In genomic region chr4:145731026-145731425, GRCh38 we compare ENCODE assay signal across 12 cellular contexts. TPM values are rescaled to one million over a fixed set of nuclear protein-coding genes. Genes with fewer than 3 reads are reported as not detected.
DNase-seq lines count a peak whose midpoint lies in the region; ATAC-seq and TF ChIP-seq lines count a peak whose summit lies in the region.
"Had no signal": no experiment of that assay in that cellular context is flagged by ENCODE, and none has a peak within 500 bp of the region (broad histone marks: within the 10 kb centered on the region; RNA-seq: fewer than 3 reads in every experiment).

No MANE protein-coding gene starts in this region.

- no peaks in the 10 kb centered on the region for H4K20me1 ChIP-seq in GM23338 (replicated peaks; ENCODE audit: insufficient read depth)

- peaks cover 4% of the 10 kb centered on the region; the same call in 1 of the 2 replicates for H3K9me2 ChIP-seq in GM23338 (ENCODE audit: insufficient read depth)

- no peak overlapping the region for H3K4me2 ChIP-seq in GM23338

- no peaks in the 10 kb centered on the region for H3K79me2 ChIP-seq in GM23338 (replicated peaks; ENCODE audit: insufficient read depth)

- no peaks in the 10 kb centered on the region for H3K36me3 ChIP-seq in GM23338 (ENCODE audit: insufficient read depth)
- no peaks in the 10 kb centered on the region for H3K36me3 ChIP-seq in psoas muscle (ENCODE audit: insufficient read depth in 1 of 2, low read depth in 1 of 2)
- H3K36me3 ChIP-seq in lower lobe of right lung, result no peaks in the 10 kb centered on the region

- H3K27ac ChIP-seq in GM23338 (ENCODE audit: low read depth) (no peak overlapping the region), psoas muscle (peak overlapping the region; percentile 98), lower lobe of right lung (no peak overlapping the region)

- no peaks in the 10 kb centered on the region for H3K9me3 Mint-ChIP-seq in GM23338
- H3K9me3 Mint-ChIP-seq: activated T-helper 1 cell treated with anti-CD3 and anti-CD28 coated beads, Interleukin-12 subunit alpha, Interleukin-12 subunit beta, Interleukin-2, Interleukin-4 antibody, amounts not matched to agents 30 ng/mL and 10 ng/mL and 1 ng/mL, durations not matched to agents 14 hours and 24 hours and 36 hours had no signal

- no peaks in the 10 kb centered on the region for H3K27me3 ChIP-seq in GM23338 (ENCODE audit: insufficient read depth)
- H3K27me3 ChIP-seq in psoas muscle (ENCODE audit: insufficient read depth in 3 of 3, low read length in 2 of 3), result no peaks in the 10 kb centered on the region
- H3K27me3 ChIP-seq in lower lobe of right lung (ENCODE audit: low read depth), result no peaks in the 10 kb centered on the region

- no peak overlapping the region for H3K4me3 Mint-ChIP-seq in GM23338
- H3K4me3 Mint-ChIP-seq: activated T-helper 1 cell treated with anti-CD3 and anti-CD28 coated beads, Interleukin-12 subunit alpha, Interleukin-12 subunit beta, Interleukin-2, Interleukin-4 antibody, amounts not matched to agents 30 ng/mL and 10 ng/mL and 1 ng/mL, durations not matched to agents 14 hours and 24 hours and 36 hours had no signal

- DNase-seq in GM23338 (ENCODE audit: low spot score) (no peak), NCI-H345 (lab: John Stamatoyannopoulos, UW) (peak; percentile 80), fibroblast of mammary gland (ENCODE audit: low read depth) (peak; percentile 78), psoas muscle (no peak), lower lobe of right lung (no peak), left cardiac atrium (no peak), activated gamma-delta T cell (lab: John Stamatoyannopoulos, UW) (no peak)

- H3K4me1 Mint-ChIP-seq in GM23338, result peaks cover 37% of the 10 kb centered on the region

- peaks cover 9% of the 10 kb centered on the region for H3F3A ChIP-seq in GM23338 (replicated peaks; ENCODE audit: low read depth)

- H3K4me1 ChIP-seq in GM23338 (ENCODE audit: insufficient read depth) (peaks cover 38% of the 10 kb centered on the region), psoas muscle (peaks cover 29% of the 10 kb centered on the region), lower lobe of right lung (peaks cover 45% of the 10 kb centered on the region)

- no peaks in the 10 kb centered on the region; the same call in 2 of the 3 replicates for H3K36me3 Mint-ChIP-seq in GM23338 (ENCODE audit: low read depth)

- TF ChIP-seq CTCF in GM23338 (conservative IDR thresholded peaks at IDR 0.05; ENCODE audit: low read depth in 2 of 2) (no peak), fibroblast of mammary gland (conservative IDR thresholded peaks at IDR 0.05; ENCODE audit: control insufficient read depth, insufficient read depth, low read depth, low read length) (no peak), psoas muscle (IDR thresholded peaks at IDR 0.05) (no peak), lower lobe of right lung (IDR thresholded peaks at IDR 0.05) (no peak)

- H3K4me3 ChIP-seq in GM23338 (no peak overlapping the region), fibroblast of mammary gland (ENCODE audit: control insufficient read depth, low read depth, low read length) (no peak overlapping the region), psoas muscle (no peak overlapping the region), lower lobe of right lung (no peak overlapping the region)
- H3K4me3 ChIP-seq: K562 had no signal

- intact Hi-C loops in psoas muscle (cut with DNase I), result loop anchor here (5.0 to 10.0 kb wide), 3 partner anchors 114 to 549 kb away; partner anchors contain the start of genes MMAA (in 1 of the 2), OTUD4 (in 1 of the 2) and ZNF827 (in 1 of the 2)
- intact Hi-C loops in lower lobe of right lung (cut with DNase I), result no loop called here
- intact Hi-C loops in left cardiac atrium (cut with DNase I), result loop anchor here in 1 of 2 donors (5.0 to 10.0 kb wide), 3 partner anchors 84 to 201 kb away; partner anchors contain the start of gene MMAA

- H3K9me3 ChIP-seq in psoas muscle (no peaks in the 10 kb centered on the region), lower lobe of right lung (no peaks in the 10 kb centered on the region)

- ATAC-seq in GM23338 (no peak), psoas muscle (no peak), lower lobe of right lung (no peak), left cardiac atrium (no peak), HG03571 (IDR thresholded peaks at IDR 0.05; ENCODE audit: unreplicated experiment) (no peak)
- ATAC-seq: HCT116, K562 had no signal

- no peak overlapping the region; the same call in 1 of the 2 replicates for H2AFZ ChIP-seq in GM23338

- H3K27me3 Mint-ChIP-seq in GM23338 (ENCODE audit: insufficient read depth, low read depth, poor library complexity), result peaks cover 9% of the 10 kb centered on the region

- WGBS in psoas muscle, 3 donors, result 4 to 11% (median 9%) methylated on average over 1 of the region's 1 CpG

- H3K27ac Mint-ChIP-seq in GM23338, result peak overlapping the region; percentile 52; the same call in 1 of the 2 replicates
- H3K27ac Mint-ChIP-seq: activated T-helper 1 cell treated with anti-CD3 and anti-CD28 coated beads, Interleukin-12 subunit alpha, Interleukin-12 subunit beta, Interleukin-2, Interleukin-4 antibody, amounts not matched to agents 30 ng/mL and 10 ng/mL and 1 ng/mL, durations not matched to agents 14 hours and 24 hours and 36 hours had no signal

TF ChIP-seq in GM23338, 12 proteins besides CTCF, POLR2A, EP300 and RAD21:
- TF ChIP-seq POLR2AphosphoS5 (IDR thresholded peaks at IDR 0.05; ENCODE audit: low read depth) (no peak), ZNF331 (CRISPR knock-in tag; IDR thresholded peaks at IDR 0.05; ENCODE audit: low read depth) (no peak), EZH2phosphoT487 (IDR thresholded peaks at IDR 0.05; ENCODE audit: unreplicated experiment) (no peak), CREB1 (CRISPR knock-in tag; IDR thresholded peaks at IDR 0.05; ENCODE audit: low read depth) (no peak), EZH2 (IDR thresholded peaks at IDR 0.05; ENCODE audit: low read depth, unreplicated experiment) (no peak), NANOG (IDR thresholded peaks at IDR 0.05; ENCODE audit: borderline replicate concordance) (no peak)
- TF ChIP-seq, protein P1, sequence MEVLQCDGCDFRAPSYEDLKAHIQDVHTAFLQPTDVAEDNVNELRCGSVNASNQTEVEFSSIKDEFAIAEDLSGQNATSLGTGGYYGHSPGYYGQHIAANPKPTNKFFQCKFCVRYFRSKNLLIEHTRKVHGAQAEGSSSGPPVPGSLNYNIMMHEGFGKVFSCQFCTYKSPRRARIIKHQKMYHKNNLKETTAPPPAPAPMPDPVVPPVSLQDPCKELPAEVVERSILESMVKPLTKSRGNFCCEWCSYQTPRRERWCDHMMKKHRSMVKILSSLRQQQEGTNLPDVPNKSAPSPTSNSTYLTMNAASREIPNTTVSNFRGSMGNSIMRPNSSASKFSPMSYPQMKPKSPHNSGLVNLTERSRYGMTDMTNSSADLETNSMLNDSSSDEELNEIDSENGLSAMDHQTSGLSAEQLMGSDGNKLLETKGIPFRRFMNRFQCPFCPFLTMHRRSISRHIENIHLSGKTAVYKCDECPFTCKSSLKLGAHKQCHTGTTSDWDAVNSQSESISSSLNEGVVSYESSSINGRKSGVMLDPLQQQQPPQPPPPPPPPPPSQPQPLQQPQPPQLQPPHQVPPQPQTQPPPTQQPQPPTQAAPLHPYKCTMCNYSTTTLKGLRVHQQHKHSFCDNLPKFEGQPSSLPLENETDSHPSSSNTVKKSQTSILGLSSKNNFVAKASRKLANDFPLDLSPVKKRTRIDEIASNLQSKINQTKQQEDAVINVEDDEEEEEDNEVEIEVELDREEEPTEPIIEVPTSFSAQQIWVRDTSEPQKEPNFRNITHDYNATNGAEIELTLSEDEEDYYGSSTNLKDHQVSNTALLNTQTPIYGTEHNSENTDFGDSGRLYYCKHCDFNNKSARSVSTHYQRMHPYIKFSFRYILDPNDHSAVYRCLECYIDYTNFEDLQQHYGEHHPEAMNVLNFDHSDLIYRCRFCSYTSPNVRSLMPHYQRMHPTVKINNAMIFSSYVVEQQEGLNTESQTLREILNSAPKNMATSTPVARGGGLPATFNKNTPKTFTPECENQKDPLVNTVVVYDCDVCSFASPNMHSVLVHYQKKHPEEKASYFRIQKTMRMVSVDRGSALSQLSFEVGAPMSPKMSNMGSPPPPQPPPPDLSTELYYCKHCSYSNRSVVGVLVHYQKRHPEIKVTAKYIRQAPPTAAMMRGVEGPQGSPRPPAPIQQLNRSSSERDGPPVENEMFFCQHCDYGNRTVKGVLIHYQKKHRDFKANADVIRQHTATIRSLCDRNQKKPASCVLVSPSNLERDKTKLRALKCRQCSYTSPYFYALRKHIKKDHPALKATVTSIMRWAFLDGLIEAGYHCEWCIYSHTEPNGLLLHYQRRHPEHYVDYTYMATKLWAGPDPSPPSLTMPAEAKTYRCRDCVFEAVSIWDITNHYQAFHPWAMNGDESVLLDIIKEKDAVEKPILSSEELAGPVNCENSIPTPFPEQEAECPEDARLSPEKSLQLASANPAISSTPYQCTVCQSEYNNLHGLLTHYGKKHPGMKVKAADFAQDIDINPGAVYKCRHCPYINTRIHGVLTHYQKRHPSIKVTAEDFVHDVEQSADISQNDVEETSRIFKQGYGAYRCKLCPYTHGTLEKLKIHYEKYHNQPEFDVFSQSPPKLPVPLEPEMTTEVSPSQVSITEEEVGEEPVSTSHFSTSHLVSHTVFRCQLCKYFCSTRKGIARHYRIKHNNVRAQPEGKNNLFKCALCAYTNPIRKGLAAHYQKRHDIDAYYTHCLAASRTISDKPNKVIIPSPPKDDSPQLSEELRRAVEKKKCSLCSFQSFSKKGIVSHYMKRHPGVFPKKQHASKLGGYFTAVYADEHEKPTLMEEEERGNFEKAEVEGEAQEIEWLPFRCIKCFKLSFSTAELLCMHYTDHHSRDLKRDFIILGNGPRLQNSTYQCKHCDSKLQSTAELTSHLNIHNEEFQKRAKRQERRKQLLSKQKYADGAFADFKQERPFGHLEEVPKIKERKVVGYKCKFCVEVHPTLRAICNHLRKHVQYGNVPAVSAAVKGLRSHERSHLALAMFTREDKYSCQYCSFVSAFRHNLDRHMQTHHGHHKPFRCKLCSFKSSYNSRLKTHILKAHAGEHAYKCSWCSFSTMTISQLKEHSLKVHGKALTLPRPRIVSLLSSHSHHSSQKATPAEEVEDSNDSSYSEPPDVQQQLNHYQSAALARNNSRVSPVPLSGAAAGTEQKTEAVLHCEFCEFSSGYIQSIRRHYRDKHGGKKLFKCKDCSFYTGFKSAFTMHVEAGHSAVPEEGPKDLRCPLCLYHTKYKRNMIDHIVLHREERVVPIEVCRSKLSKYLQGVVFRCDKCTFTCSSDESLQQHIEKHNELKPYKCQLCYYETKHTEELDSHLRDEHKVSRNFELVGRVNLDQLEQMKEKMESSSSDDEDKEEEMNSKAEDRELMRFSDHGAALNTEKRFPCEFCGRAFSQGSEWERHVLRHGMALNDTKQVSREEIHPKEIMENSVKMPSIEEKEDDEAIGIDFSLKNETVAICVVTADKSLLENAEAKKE (CRISPR knock-in tag; IDR thresholded peaks at IDR 0.05), result no peak

RNA-seq across cellular contexts. Expression of gene C4orf51, which starts 51.1 kb away (rescaled TPM):
- total RNA-seq in GM23338 (2014; rRNA removed; shearing (Covaris generic)), result not detected in 2 replicates
- polyA plus RNA-seq in GM23338 (2016; fragmentation: Nextera tagmentation; extraction: Ambion mirVana), result 0.71 TPM in 1 of 2 replicates, not detected in the other
- total RNA-seq in psoas muscle, result not detected
- not detected for polyA plus RNA-seq in psoas muscle
- not detected for total RNA-seq in lower lobe of right lung
- not detected for total RNA-seq in left cardiac atrium
- total RNA-seq: activated T-helper 1 cell treated with anti-CD3 and anti-CD28 coated beads, Interleukin-12 subunit alpha, Interleukin-12 subunit beta, Interleukin-2, Interleukin-4 antibody, amounts not matched to agents 30 ng/mL and 10 ng/mL and 1 ng/mL, durations not matched to agents 14 hours and 24 hours and 36 hours; endothelial cell of umbilical vein; K562 had no signal
- polyA plus RNA-seq: endothelial cell of umbilical vein, K562 had no signal

Comparison
In these comparisons a context has a peak if more than half of its experiments do, and no peak if none do; other contexts are left out.
1. DNase-seq: peak in NCI-H345 (single experiment) and fibroblast of mammary gland (single experiment); none in GM23338 (single experiment), psoas muscle (0 of 2), lower lobe of right lung (single experiment), left cardiac atrium (single experiment) and activated gamma-delta T cell (single experiment).